Comparison of ENCODE assay signal across 29 cellular contexts in genomic region chr1:19744886-19745285, GRCh38.
"Had no signal": no experiment of that assay in that cellular context is flagged by ENCODE, and none has a peak within 500 bp of the region (broad histone marks: within the 10 kb centered on the region; RNA-seq: fewer than 3 reads in every experiment).

No MANE protein-coding gene starts in this region.

- ATAC-seq: activated CD4-positive, alpha-beta T cell treated with anti-CD3 and anti-CD28 coated beads for 36 hours; activated CD8-positive, alpha-beta memory T cell treated with anti-CD3 and anti-CD28 coated beads, Interleukin-2, amount 10 ng/mL, durations not matched to agents 7 days and 5 days; activated CD8-positive, alpha-beta T cell treated with anti-CD3 and anti-CD28 coated beads, Interleukin-2, amount 10 ng/mL, durations not matched to agents 7 days and 5 days; activated naive CD8-positive, alpha-beta T cell treated with anti-CD3 and anti-CD28 coated beads, Interleukin-2, amount 50 U/mL, for 24 hours; effector memory CD8-positive, alpha-beta T cell; foreskin keratinocyte; gastrocnemius medialis; T-helper 17 cell had no signal

- H3K4me3 ChIP-seq: adrenal gland, coronary artery, dorsolateral prefrontal cortex, esophagus muscularis mucosa, gastrocnemius medialis, heart left ventricle had no signal

- H3K9me3 ChIP-seq: adrenal gland, esophagus muscularis mucosa, gastrocnemius medialis, heart left ventricle had no signal

- H3K27me3 ChIP-seq: adrenal gland, brain microvascular endothelial cell, dorsolateral prefrontal cortex, esophagus muscularis mucosa, foreskin keratinocyte, gastrocnemius medialis, heart left ventricle had no signal

- DNase-seq: activated CD4-positive, alpha-beta memory T cell treated with anti-CD3 and anti-CD28 coated beads for 36 hours; activated CD4-positive, alpha-beta T cell treated with anti-CD3 and anti-CD28 coated beads for 36 hours; activated CD4-positive, alpha-beta T cell treated with anti-CD3 and anti-CD28 coated beads, Interleukin-2, amount 10 ng/mL, durations not matched to agents 24 days and 14 days; activated CD4-positive, CD25-positive, alpha-beta regulatory T cell; activated CD4-positive, CD25-positive, alpha-beta regulatory T cell treated with anti-CD3 and anti-CD28 coated beads, Interleukin-2, amount 50 U/mL, for 72 hours; activated CD8-positive, alpha-beta memory T cell treated with anti-CD3 and anti-CD28 coated beads, Interleukin-2, amount 10 ng/mL, durations not matched to agents 7 days and 5 days; activated CD8-positive, alpha-beta memory T cell treated with anti-CD3 and anti-CD28 coated beads, Interleukin-2, amount 50 U/mL, for 4 hours; activated CD8-positive, alpha-beta T cell treated with anti-CD3 and anti-CD28 coated beads, Interleukin-2, amount 10 ng/mL, durations not matched to agents 7 days and 5 days; activated effector memory CD4-positive, alpha-beta T cell treated with anti-CD3 and anti-CD28 coated beads, Interleukin-2, amount 50 U/mL, for 16 hours; activated naive CD4-positive, alpha-beta T cell treated with anti-CD3 and anti-CD28 coated beads for 36 hours; activated naive CD8-positive, alpha-beta T cell treated with anti-CD3 and anti-CD28 coated beads for 36 hours; activated naive CD8-positive, alpha-beta T cell treated with anti-CD3 and anti-CD28 coated beads, Interleukin-2, amount 50 U/mL, for 24 hours; activated T-cell treated with anti-CD3 and anti-CD28 coated beads, Interleukin-2, amount 50 U/mL, for 1 hour; activated T-cell treated with anti-CD3 and anti-CD28 coated beads, Interleukin-2, amount 50 U/mL, for 48 hours; adrenal gland; brain microvascular endothelial cell; dorsolateral prefrontal cortex; effector CD4-positive, alpha-beta T cell; effector memory CD8-positive, alpha-beta T cell; erythroblast; foreskin keratinocyte; gastrocnemius medialis; glutamatergic neuron; heart left ventricle; T-helper 1 cell; T-helper 17 cell; T1000 had no signal

- H3K36me3 ChIP-seq: brain microvascular endothelial cell, gastrocnemius medialis had no signal

- H3K4me1 ChIP-seq: adrenal gland, esophagus muscularis mucosa, foreskin keratinocyte, gastrocnemius medialis, heart left ventricle had no signal

- H3K27ac ChIP-seq: adrenal gland, brain microvascular endothelial cell, coronary artery, dorsolateral prefrontal cortex, foreskin keratinocyte, gastrocnemius medialis, heart left ventricle had no signal
